ENCODE assay signal across 24 cellular contexts in genomic region chr5:43561346-43561745, GRCh38. TPM values are rescaled to one million over a fixed set of nuclear protein-coding genes. Genes with fewer than 3 reads are reported as not detected.
DNase-seq lines count a peak whose midpoint lies in the region; ATAC-seq, FAIRE-seq and TF ChIP-seq lines count a peak whose summit lies in the region.
"Had no signal": no experiment of that assay in that cellular context is flagged by ENCODE, and none has a peak within 500 bp of the region (broad histone marks: within the 10 kb centered on the region; RNA-seq: fewer than 3 reads in every experiment).

No MANE protein-coding gene starts in this region.

- H3K4me2 ChIP-seq in Karpas-422 (ENCODE audit: low read depth, low read length, poor library complexity, severe bottlenecking) (peak overlapping the region; percentile 60), K562 (ENCODE audit: insufficient read depth, low read length) (no peak overlapping the region)

- H3K36me3 ChIP-seq in ACC112 (ENCODE audit: insufficient read depth, low read length) (no peaks in the 10 kb centered on the region), Karpas-422 (ENCODE audit: insufficient read depth, low read length) (no peaks in the 10 kb centered on the region), K562 (ENCODE audit: control insufficient read depth, insufficient read depth, low read length) (no peaks in the 10 kb centered on the region)
- H3K36me3 ChIP-seq: Peyer's patch had no signal

- no peak for TF ChIP-seq POLR2A in K562 (conservative IDR thresholded peaks at IDR 0.05)

- no peak for TF ChIP-seq EP300 in K562 (IDR thresholded peaks at IDR 0.05; ENCODE audit: low read length)

- POLR2A ChIA-PET in K562 (lab: Yijun Ruan, JAX), result interaction anchor here (1.8 kb wide), 1 partner anchor 41 kb away, joined by 5 read pairs; the partner anchor contains the start of gene NNT

- in situ Hi-C loops in K562 (cut with MboI), result no loop called here

- no peak for TF ChIP-seq CTCF in K562 (IDR thresholded peaks at IDR 0.05 in 2 of 3, conservative IDR thresholded peaks at IDR 0.05 in 1 of 3; ENCODE audit: insufficient read depth in 2 of 3, low read depth in 1 of 3, low read length in 3 of 3)

- H3K4me3 ChIP-seq in ACC112 (ENCODE audit: low read depth, low read length), result no peak overlapping the region
- H3K4me3 ChIP-seq in Karpas-422 (ENCODE audit: low read length), result no peak overlapping the region
- no peak overlapping the region for H3K4me3 ChIP-seq in K562
- H3K4me3 ChIP-seq: Peyer's patch had no signal

- intact Hi-C loops in K562 (cut with micrococcal nuclease), result no loop called here

- H3K9ac ChIP-seq in Karpas-422 (ENCODE audit: low read length), result no peak overlapping the region; the same call in 1 of the 2 replicates
- H3K9ac ChIP-seq in K562 (ENCODE audit: insufficient read depth in 1 of 2, low read depth in 2 of 2, low read length in 2 of 2), result no peak overlapping the region

- H3K79me2 ChIP-seq in ACC112 (ENCODE audit: control insufficient read depth, insufficient read depth, low read length, unreplicated experiment), result peaks cover under 1% of the 10 kb centered on the region
- H3K79me2 ChIP-seq in Karpas-422 (ENCODE audit: low read length), result peaks cover under 1% of the 10 kb centered on the region
- peaks cover 4% of the 10 kb centered on the region for H3K79me2 ChIP-seq in K562 (ENCODE audit: control insufficient read depth, insufficient read depth, low read length)

- peaks cover 22% of the 10 kb centered on the region for H3K4me1 ChIP-seq in ACC112 (ENCODE audit: control insufficient read depth, insufficient read depth, low read length, unreplicated experiment)
- H3K4me1 ChIP-seq in Karpas-422 (ENCODE audit: low read length), result peaks cover 39% of the 10 kb centered on the region
- peaks cover 8 to 9% of the 10 kb centered on the region in 2 experiments; a peak in 4 of 5 replicates for H3K4me1 ChIP-seq in K562 (replicated peaks in 1 of 2; ENCODE audit: control insufficient read depth in 2 of 2, insufficient read depth in 2 of 2, low read length in 2 of 2)
- H3K4me1 ChIP-seq: Peyer's patch had no signal

- no peaks in the 10 kb centered on the region for H3K9me1 ChIP-seq in K562 (ENCODE audit: control insufficient read depth, insufficient read depth, low read length)

- H3K27ac ChIP-seq in ACC112 (ENCODE audit: low read depth, low read length) (peak overlapping the region; percentile 16), Karpas-422 (ENCODE audit: low read length) (peak overlapping the region; percentile 34; the same call in 1 of the 2 replicates), K562 (ENCODE audit: extremely low read depth, low read depth, low read length) (no peak overlapping the region)
- H3K27ac ChIP-seq: 22Rv1, Peyer's patch had no signal

- H3K27me3 ChIP-seq in ACC112 (ENCODE audit: insufficient read depth, low read length) (no peaks in the 10 kb centered on the region), Karpas-422 (ENCODE audit: low read length) (no peaks in the 10 kb centered on the region), K562 (ENCODE audit: control insufficient read depth in 2 of 2, insufficient read depth in 2 of 2, low read length in 2 of 2) (no peaks in the 10 kb centered on the region)
- H3K27me3 ChIP-seq: Peyer's patch had no signal

- CTCF ChIA-PET in K562 (lab: Yijun Ruan, JAX; ENCODE audit: low intra/inter-chr PET ratio), result no interaction called here

- DNase-seq in Karpas-422 (no peak), K562 (ENCODE audit: extremely low read depth in 1 of 4, low spot score in 3 of 4) (no peak), myocyte (ENCODE audit: low read depth) (peak; percentile 38), NCI-H2081 treated with DMSO at 0.1 percent for 48 hours (lab: John Stamatoyannopoulos, UW) (no peak), COLO668 (lab: John Stamatoyannopoulos, UW; ENCODE audit: unreplicated experiment) (no peak), NOMO-1 (lab: John Stamatoyannopoulos, UW; ENCODE audit: unreplicated experiment in 2 of 2) (no peak)
- DNase-seq: ACHN, DMS153, DND-41, KG1, NCI-H1092, NCI-H1417 treated with DMSO at 0.1 percent for 48 hours, NCI-H1694 treated with DMSO at 0.1 percent for 48 hours, NCI-H2081, NCI-H2171, NCI-H226, NCI-H510A, NCI-H69, OCI-M1, Peyer's patch, SHP77 treated with DMSO at 0.1 percent for 48 hours had no signal

- no peaks in the 10 kb centered on the region for H3K9me2 ChIP-seq in Karpas-422 (replicated peaks; ENCODE audit: insufficient read depth, low read length)

- H3K9me3 ChIP-seq in Karpas-422 (ENCODE audit: low read length), result no peaks in the 10 kb centered on the region
- H3K9me3 ChIP-seq in K562 (replicated peaks; ENCODE audit: control insufficient read depth, insufficient read depth, low read depth, low read length), result no peaks in the 10 kb centered on the region
- H3K9me3 ChIP-seq: Peyer's patch had no signal

- ATAC-seq in K562 (no peak), HG03196 (IDR thresholded peaks at IDR 0.05; ENCODE audit: unreplicated experiment) (no peak)

- BruUV-seq in K562 (replicated peaks; lab: Mats Ljungman, UMichigan), result no TSS peak

- H4K20me1 ChIP-seq in Karpas-422 (ENCODE audit: insufficient read depth, low read depth, low read length), result no peaks in the 10 kb centered on the region
- no peaks in the 10 kb centered on the region for H4K20me1 ChIP-seq in K562 (replicated peaks; ENCODE audit: control insufficient read depth, insufficient read depth, low read length)

- no peak for FAIRE-seq in K562 (lab: Jason Lieb, UNC)

- no peak for TF ChIP-seq RAD21 in K562 (CRISPR knock-in tag; conservative IDR thresholded peaks at IDR 0.05 in 1 of 2, IDR thresholded peaks at IDR 0.05 in 1 of 2)

- H2AFZ ChIP-seq in ACC112 (ENCODE audit: low read length, unreplicated experiment), result no peak overlapping the region
- H2AFZ ChIP-seq in Karpas-422 (ENCODE audit: low read length), result no peak overlapping the region
- no peak overlapping the region for H2AFZ ChIP-seq in K562 (ENCODE audit: low read depth, low read length)

RNA-seq across cellular contexts. Expression of gene PAIP1, which starts 4.5 kb away (rescaled TPM):
- 98.5 and 128 TPM in 2 replicates for total RNA-seq in Karpas-422 (2014; rRNA removed; shearing (Covaris generic); ENCODE audit: low replicate concordance)
- total RNA-seq in K562 (2011; cell fraction: chromatin; rRNA removed; ENCODE audit: low replicate concordance), result 20.6 and 26.6 TPM in 2 replicates
- 10.8 and 11.4 TPM in 2 replicates for total RNA-seq in K562 (2011; cell fraction: nucleolus; rRNA removed)
- total RNA-seq in K562 (2011; cell fraction: nucleoplasm; rRNA removed), result 21.5 and 22.1 TPM in 2 replicates
- total RNA-seq in K562 (2014; rRNA removed), result 77.6 and 82.2 TPM in 2 replicates
- total RNA-seq in K562 (2014; rRNA removed; fragmentation: Illumina TruSeq; extraction: Trizol), result 133 and 145 TPM in 2 replicates
- 132 and 139 TPM in 2 replicates for total RNA-seq in K562 (2015; rRNA removed; fragmentation: Illumina TruSeq; extraction: Trizol)
- 94.5 and 102 TPM in 2 replicates for total RNA-seq in K562 (2021)
- 160 and 181 TPM in 2 replicates for polyA plus RNA-seq in K562 (2011; rRNA removed)
- 63.7 and 111 TPM in 2 replicates for polyA plus RNA-seq in K562 (2011; cell fraction: cytosol; rRNA removed)
- 31.0 and 62.6 TPM in 2 replicates for polyA plus RNA-seq in K562 (2011; cell fraction: nucleus; rRNA removed)
- polyA plus RNA-seq in K562 (2012), result 62.7 and 79.2 TPM in 2 replicates
- polyA plus RNA-seq in K562 (2014; fragmentation: Illumina TruSeq; extraction: Trizol), result 107 and 136 TPM in 2 replicates
- 10 to 100 TPM; 51.7 to 56.9 TPM for polyA plus RNA-seq in K562 (2014; fragmentation: Nextera tagmentation; extraction: Ambion mirVana)
- polyA plus RNA-seq in K562 (2014; rRNA removed), result 85.5 and 93.1 TPM in 2 replicates
- 123 and 148 TPM in 2 replicates for polyA minus RNA-seq in K562 (2011; rRNA and poly(A)+ RNA removed)
- polyA minus RNA-seq in K562 (2011; cell fraction: cytosol; rRNA and poly(A)+ RNA removed), result 59.0 and 76.1 TPM in 2 replicates
- 16.0 and 34.2 TPM in 2 replicates for polyA minus RNA-seq in K562 (2011; cell fraction: nucleus; rRNA and poly(A)+ RNA removed)
- 131 and 141 TPM in 2 replicates for total RNA-seq in myocyte
- polyA plus RNA-seq in myocyte (2012), result 94.8 TPM

RNA-seq across cellular contexts. Expression of gene NNT, which starts 41.6 kb away (rescaled TPM):
- total RNA-seq in Karpas-422 (2014; rRNA removed; shearing (Covaris generic); ENCODE audit: low replicate concordance), result 67.5 and 96.9 TPM in 2 replicates
- 39.0 and 100 TPM in 2 replicates for total RNA-seq in K562 (2011; cell fraction: chromatin; rRNA removed; ENCODE audit: low replicate concordance)
- 23.3 and 36.5 TPM in 2 replicates for total RNA-seq in K562 (2011; cell fraction: nucleolus; rRNA removed)
- 50.3 and 69.0 TPM in 2 replicates for total RNA-seq in K562 (2011; cell fraction: nucleoplasm; rRNA removed)
- total RNA-seq in K562 (2014; rRNA removed), result 34.6 and 41.4 TPM in 2 replicates
- total RNA-seq in K562 (2014; rRNA removed; fragmentation: Illumina TruSeq; extraction: Trizol), result 66.7 and 77.0 TPM in 2 replicates
- 66.2 and 68.6 TPM in 2 replicates for total RNA-seq in K562 (2015; rRNA removed; fragmentation: Illumina TruSeq; extraction: Trizol)
- total RNA-seq in K562 (2021), result 68.4 and 77.8 TPM in 2 replicates
- 49.9 and 56.4 TPM in 2 replicates for polyA plus RNA-seq in K562 (2011; rRNA removed)
- 38.9 and 51.9 TPM in 2 replicates for polyA plus RNA-seq in K562 (2011; cell fraction: cytosol; rRNA removed)
- 82.5 and 93.8 TPM in 2 replicates for polyA plus RNA-seq in K562 (2011; cell fraction: nucleus; rRNA removed)
- polyA plus RNA-seq in K562 (2012), result 40.0 and 43.3 TPM in 2 replicates
- polyA plus RNA-seq in K562 (2014; fragmentation: Illumina TruSeq; extraction: Trizol), result 36.9 and 42.2 TPM in 2 replicates
- 10 to 100 TPM; 21.9 to 30.5 TPM for polyA plus RNA-seq in K562 (2014; fragmentation: Nextera tagmentation; extraction: Ambion mirVana)
- 42.2 TPM in 2 replicates for polyA plus RNA-seq in K562 (2014; rRNA removed)
- 114 and 120 TPM in 2 replicates for polyA minus RNA-seq in K562 (2011; rRNA and poly(A)+ RNA removed)
- polyA minus RNA-seq in K562 (2011; cell fraction: cytosol; rRNA and poly(A)+ RNA removed), result 37.6 and 38.2 TPM in 2 replicates
- polyA minus RNA-seq in K562 (2011; cell fraction: nucleus; rRNA and poly(A)+ RNA removed), result 55.5 and 85.7 TPM in 2 replicates
- total RNA-seq in myocyte, result 170 and 190 TPM in 2 replicates
- 52.9 TPM for polyA plus RNA-seq in myocyte (2012)

RNA-seq across cellular contexts. Expression of gene C5orf34, which starts 46.4 kb away (rescaled TPM):
- 15.7 and 21.8 TPM in 2 replicates for total RNA-seq in Karpas-422 (2014; rRNA removed; shearing (Covaris generic); ENCODE audit: low replicate concordance)
- 24.9 and 68.1 TPM in 2 replicates for total RNA-seq in K562 (2011; cell fraction: chromatin; rRNA removed; ENCODE audit: low replicate concordance)
- 16.0 and 22.9 TPM in 2 replicates for total RNA-seq in K562 (2011; cell fraction: nucleolus; rRNA removed)
- 24.2 and 24.8 TPM in 2 replicates for total RNA-seq in K562 (2011; cell fraction: nucleoplasm; rRNA removed)
- 13.1 and 13.2 TPM in 2 replicates for total RNA-seq in K562 (2014; rRNA removed)
- total RNA-seq in K562 (2014; rRNA removed; fragmentation: Illumina TruSeq; extraction: Trizol), result 20.7 and 24.3 TPM in 2 replicates
- total RNA-seq in K562 (2015; rRNA removed; fragmentation: Illumina TruSeq; extraction: Trizol), result 18.2 and 19.0 TPM in 2 replicates
- total RNA-seq in K562 (2021), result 13.8 and 15.7 TPM in 2 replicates
- 28.9 and 32.6 TPM in 2 replicates for polyA plus RNA-seq in K562 (2011; rRNA removed)
- polyA plus RNA-seq in K562 (2011; cell fraction: cytosol; rRNA removed), result 6.9 and 11.5 TPM in 2 replicates
- 27.4 and 34.7 TPM in 2 replicates for polyA plus RNA-seq in K562 (2011; cell fraction: nucleus; rRNA removed)
- polyA plus RNA-seq in K562 (2012), result 8.8 and 12.3 TPM in 2 replicates
- 19.4 and 23.5 TPM in 2 replicates for polyA plus RNA-seq in K562 (2014; fragmentation: Illumina TruSeq; extraction: Trizol)
- 10 to 100 TPM; 21.4 to 27.8 TPM for polyA plus RNA-seq in K562 (2014; fragmentation: Nextera tagmentation; extraction: Ambion mirVana)
- 18.1 and 18.9 TPM in 2 replicates for polyA plus RNA-seq in K562 (2014; rRNA removed)
- 37.6 and 39.6 TPM in 2 replicates for polyA minus RNA-seq in K562 (2011; rRNA and poly(A)+ RNA removed)
- polyA minus RNA-seq in K562 (2011; cell fraction: cytosol; rRNA and poly(A)+ RNA removed), result 6.2 and 11.1 TPM in 2 replicates
- polyA minus RNA-seq in K562 (2011; cell fraction: nucleus; rRNA and poly(A)+ RNA removed), result 23.6 and 40.1 TPM in 2 replicates
- total RNA-seq in myocyte, result 2.0 and 3.6 TPM in 2 replicates
- 0.97 TPM for polyA plus RNA-seq in myocyte (2012)
